ENCODE assay signal across 23 cellular contexts in genomic region chr14:104756477-104757237, GRCh38. TPM values are rescaled to one million over a fixed set of nuclear protein-coding genes. Genes with fewer than 3 reads are reported as not detected.
DNase-seq lines count a peak whose midpoint lies in the region; ATAC-seq and TF ChIP-seq lines count a peak whose summit lies in the region.
"Had no signal": no experiment of that assay in that cellular context is flagged by ENCODE, and none has a peak within 500 bp of the region (broad histone marks: within the 10 kb centered on the region; RNA-seq: fewer than 3 reads in every experiment).

No MANE protein-coding gene starts in this region.

- H3K36me3 ChIP-seq in CD8-positive, alpha-beta memory T cell (ENCODE audit: insufficient read depth, low read length), result peaks cover 12% of the 10 kb centered on the region
- no peaks in the 10 kb centered on the region for H3K36me3 ChIP-seq in neural progenitor cell
- peaks cover 0 to 29% of the 10 kb centered on the region in 2 donors for H3K36me3 ChIP-seq in vagina
- peaks cover 44% of the 10 kb centered on the region for H3K36me3 ChIP-seq in upper lobe of right lung

- H3K9me3 Mint-ChIP-seq in T-helper 2 cell treated with Interferon-gamma antibody and Interleukin-4, amounts not matched to agents 5 μg/mL and 100 μg/mL, for 36 hours, result no peaks in the 10 kb centered on the region
- H3K9me3 Mint-ChIP-seq in CD8-positive, alpha-beta memory T cell, result no peaks in the 10 kb centered on the region
- no peaks in the 10 kb centered on the region for H3K9me3 Mint-ChIP-seq in activated CD8-positive, alpha-beta T cell treated with anti-CD3 and anti-CD28 coated beads, Interleukin-2, amount 10 ng/mL, durations not matched to agents 7 days and 5 days (ENCODE audit: insufficient read depth)
- peaks cover 3% of the 10 kb centered on the region for H3K9me3 Mint-ChIP-seq in neural progenitor cell
- H3K9me3 Mint-ChIP-seq: activated naive CD4-positive, alpha-beta T cell treated with anti-CD3 and anti-CD28 coated beads, Interleukin-2, amount 50 U/mL, for 72 hours; effector memory CD8-positive, alpha-beta T cell; naive B cell had no signal

- H3K4me1 ChIP-seq in CD8-positive, alpha-beta memory T cell (ENCODE audit: insufficient read depth, low read length), result peaks cover 20% of the 10 kb centered on the region
- H3K4me1 ChIP-seq in neural progenitor cell (peaks cover 10% of the 10 kb centered on the region), vagina (peaks cover 32% of the 10 kb centered on the region), upper lobe of right lung (peaks cover 16% of the 10 kb centered on the region)

- POLR2A ChIA-PET in CD8-positive, alpha-beta memory T cell (lab: Charles Lee), result no interaction called here
- POLR2A ChIA-PET in activated CD8-positive, alpha-beta T cell treated with anti-CD3 and anti-CD28 coated beads, Interleukin-2, amount 10 ng/mL, durations not matched to agents 7 days and 5 days (lab: Charles Lee), result interaction anchor here (0.8 kb wide), 1 partner anchor 11 kb away, joined by 3 read pairs; no protein-coding TSS in a partner anchor

- no peak overlapping the region for H2AFZ ChIP-seq in neural progenitor cell (replicated peaks)

- no peak overlapping the region for H3K27ac ChIP-seq in CD8-positive, alpha-beta memory T cell (ENCODE audit: low read depth, low read length)
- no peak overlapping the region for H3K27ac ChIP-seq in neural progenitor cell
- H3K27ac ChIP-seq in vagina, result no peak overlapping the region
- no peak overlapping the region for H3K27ac ChIP-seq in upper lobe of right lung
- H3K27ac ChIP-seq: esophagus squamous epithelium, gastroesophageal sphincter, transverse colon had no signal

- CTCF ChIA-PET in CD8-positive, alpha-beta memory T cell (lab: Charles Lee), result interaction anchor here (1.7 kb wide), 1 partner anchor 12 kb away, joined by 6 read pairs; no protein-coding TSS in a partner anchor
- CTCF ChIA-PET in activated CD8-positive, alpha-beta T cell treated with anti-CD3 and anti-CD28 coated beads, Interleukin-2, amount 10 ng/mL, durations not matched to agents 7 days and 5 days (lab: Charles Lee), result interaction anchor here (0.8 to 2.9 kb wide), 3 partner anchors 10 to 69 kb away, joined by 4 to 17 read pairs (median 6); no protein-coding TSS in a partner anchor

- peak overlapping the region; percentile 7 for H3K4me3 Mint-ChIP-seq in T-helper 2 cell treated with Interferon-gamma antibody and Interleukin-4, amounts not matched to agents 5 μg/mL and 100 μg/mL, for 36 hours
- H3K4me3 Mint-ChIP-seq in CD8-positive, alpha-beta memory T cell, result peak overlapping the region in 4 of 7 donors; percentile 12 to 80 (median 43)
- H3K4me3 Mint-ChIP-seq in activated CD8-positive, alpha-beta T cell treated with anti-CD3 and anti-CD28 coated beads, Interleukin-2, amount 10 ng/mL, durations not matched to agents 7 days and 5 days, result peak overlapping the region; percentile 49
- peak overlapping the region; percentile 18 for H3K4me3 Mint-ChIP-seq in neural progenitor cell
- H3K4me3 Mint-ChIP-seq: effector memory CD8-positive, alpha-beta T cell had no signal

- no peak for ATAC-seq in activated CD8-positive, alpha-beta T cell treated with anti-CD3 and anti-CD28 coated beads, Interleukin-2, amount 10 ng/mL, durations not matched to agents 7 days and 5 days
- ATAC-seq in upper lobe of right lung (no peak), GM21737 (IDR thresholded peaks at IDR 0.05; ENCODE audit: unreplicated experiment) (no peak)
- ATAC-seq: activated naive CD4-positive, alpha-beta T cell treated with anti-CD3 and anti-CD28 coated beads, Interleukin-2, amount 50 U/mL, for 72 hours; effector memory CD8-positive, alpha-beta T cell; gastroesophageal sphincter had no signal

- no peak overlapping the region for H3K9ac ChIP-seq in neural progenitor cell

- H3K36me3 Mint-ChIP-seq in T-helper 2 cell treated with Interferon-gamma antibody and Interleukin-4, amounts not matched to agents 5 μg/mL and 100 μg/mL, for 36 hours (ENCODE audit: low read depth), result peaks cover 38% of the 10 kb centered on the region
- peaks cover 0 to 76% (median 13%) of the 10 kb centered on the region in 3 donors for H3K36me3 Mint-ChIP-seq in CD8-positive, alpha-beta memory T cell
- peaks cover 58% of the 10 kb centered on the region for H3K36me3 Mint-ChIP-seq in activated CD8-positive, alpha-beta T cell treated with anti-CD3 and anti-CD28 coated beads, Interleukin-2, amount 10 ng/mL, durations not matched to agents 7 days and 5 days (ENCODE audit: low read depth)
- peaks cover 18% of the 10 kb centered on the region for H3K36me3 Mint-ChIP-seq in neural progenitor cell

- no peak for TF ChIP-seq POLR2A in vagina (IDR thresholded peaks at IDR 0.05)

- H3K27me3 Mint-ChIP-seq in T-helper 2 cell treated with Interferon-gamma antibody and Interleukin-4, amounts not matched to agents 5 μg/mL and 100 μg/mL, for 36 hours (ENCODE audit: low read depth), result no peaks in the 10 kb centered on the region
- no peaks in the 10 kb centered on the region for H3K27me3 Mint-ChIP-seq in CD8-positive, alpha-beta memory T cell
- no peaks in the 10 kb centered on the region for H3K27me3 Mint-ChIP-seq in activated CD8-positive, alpha-beta T cell treated with anti-CD3 and anti-CD28 coated beads, Interleukin-2, amount 10 ng/mL, durations not matched to agents 7 days and 5 days (ENCODE audit: low read depth)
- H3K27me3 Mint-ChIP-seq in neural progenitor cell (ENCODE audit: insufficient read depth, low read depth), result peaks cover 4% of the 10 kb centered on the region
- H3K27me3 Mint-ChIP-seq: effector memory CD8-positive, alpha-beta T cell; naive B cell had no signal

- H3K27ac Mint-ChIP-seq in T-helper 2 cell treated with Interferon-gamma antibody and Interleukin-4, amounts not matched to agents 5 μg/mL and 100 μg/mL, for 36 hours, result peak overlapping the region; percentile 70
- H3K27ac Mint-ChIP-seq in CD8-positive, alpha-beta memory T cell, result peak overlapping the region in 1 of 8 donors; percentile 87
- H3K27ac Mint-ChIP-seq in activated CD8-positive, alpha-beta T cell treated with anti-CD3 and anti-CD28 coated beads, Interleukin-2, amount 10 ng/mL, durations not matched to agents 7 days and 5 days, result peak overlapping the region; percentile 95
- no peak overlapping the region for H3K27ac Mint-ChIP-seq in neural progenitor cell

- peaks cover 41% of the 10 kb centered on the region for H3K79me2 ChIP-seq in neural progenitor cell (ENCODE audit: low read depth)

- no peaks in the 10 kb centered on the region for H3K27me3 ChIP-seq in CD8-positive, alpha-beta memory T cell (ENCODE audit: insufficient read depth, low read length, poor library complexity, severe bottlenecking)
- H3K27me3 ChIP-seq in neural progenitor cell (no peaks in the 10 kb centered on the region), vagina (no peaks in the 10 kb centered on the region), upper lobe of right lung (no peaks in the 10 kb centered on the region)
- H3K27me3 ChIP-seq: esophagus squamous epithelium, gastroesophageal sphincter, transverse colon had no signal

- peaks cover 27% of the 10 kb centered on the region for H3K4me1 Mint-ChIP-seq in T-helper 2 cell treated with Interferon-gamma antibody and Interleukin-4, amounts not matched to agents 5 μg/mL and 100 μg/mL, for 36 hours (ENCODE audit: low read depth)
- peaks cover 28 to 55% (median 32%) of the 10 kb centered on the region in 3 donors for H3K4me1 Mint-ChIP-seq in CD8-positive, alpha-beta memory T cell
- H3K4me1 Mint-ChIP-seq in activated CD8-positive, alpha-beta T cell treated with anti-CD3 and anti-CD28 coated beads, Interleukin-2, amount 10 ng/mL, durations not matched to agents 7 days and 5 days (ENCODE audit: low read depth), result peaks cover 56% of the 10 kb centered on the region
- peaks cover 23% of the 10 kb centered on the region for H3K4me1 Mint-ChIP-seq in neural progenitor cell

- intact Hi-C loops in vagina (cut with DNase I), result no loop called here
- intact Hi-C loops in upper lobe of right lung (cut with DNase I), result no loop called here

- H3K4me3 ChIP-seq in CD8-positive, alpha-beta memory T cell (ENCODE audit: low read length), result no peak overlapping the region
- H3K4me3 ChIP-seq in neural progenitor cell (no peak overlapping the region), vagina (no peak overlapping the region), upper lobe of right lung (no peak overlapping the region)
- H3K4me3 ChIP-seq: esophagus squamous epithelium, gastroesophageal sphincter, transverse colon had no signal

- peaks cover 5% of the 10 kb centered on the region for H3F3A ChIP-seq in neural progenitor cell (ENCODE audit: low read depth)

- no peak overlapping the region for H3K4me2 ChIP-seq in neural progenitor cell

- TF ChIP-seq CTCF in neural progenitor cell (IDR thresholded peaks at IDR 0.05), result no peak
- no peak for TF ChIP-seq CTCF in vagina (IDR thresholded peaks at IDR 0.05)
- TF ChIP-seq CTCF in upper lobe of right lung (IDR thresholded peaks at IDR 0.05), result no peak

- H4K20me1 ChIP-seq in neural progenitor cell (ENCODE audit: low read depth), result peaks cover 76% of the 10 kb centered on the region

- H3K9me3 ChIP-seq in CD8-positive, alpha-beta memory T cell (ENCODE audit: low read length), result no peaks in the 10 kb centered on the region
- no peaks in the 10 kb centered on the region for H3K9me3 ChIP-seq in neural progenitor cell (ENCODE audit: low read depth)
- no peaks in the 10 kb centered on the region for H3K9me3 ChIP-seq in vagina
- no peaks in the 10 kb centered on the region for H3K9me3 ChIP-seq in upper lobe of right lung
- H3K9me3 ChIP-seq: esophagus squamous epithelium, gastroesophageal sphincter, transverse colon had no signal

- no peak for DNase-seq in T-helper 2 cell treated with Interferon-gamma antibody and Interleukin-4, amounts not matched to agents 5 μg/mL and 100 μg/mL, for 36 hours (ENCODE audit: low spot score)
- DNase-seq in T-helper 2 cell (no peak), neural progenitor cell (ENCODE audit: low spot score) (no peak), vagina (ENCODE audit: extremely low spot score in 2 of 2) (no peak), upper lobe of right lung (no peak)
- no peak for DNase-seq in CD8-positive, alpha-beta memory T cell
- peak; percentile 70 for DNase-seq in activated CD8-positive, alpha-beta T cell treated with anti-CD3 and anti-CD28 coated beads, Interleukin-2, amount 10 ng/mL, durations not matched to agents 7 days and 5 days
- DNase-seq: 8988T; activated CD4-positive, alpha-beta T cell treated with anti-CD3 and anti-CD28 coated beads, Interleukin-2, amount 50 U/mL, for 4 hours; activated T-cell treated with anti-CD3 and anti-CD28 coated beads, Interleukin-2, amount 50 U/mL, for 48 hours; AML-193; effector memory CD8-positive, alpha-beta T cell; esophagus squamous epithelium; mesenchymal stem cell; naive B cell; NCI-H1436; NCI-H2171; NCI-H526 treated with DMSO at 0.1 percent for 48 hours; stimulated activated naive CD4-positive, alpha-beta T cell treated with Interleukin-2 at 50 U/mL for 16 hours; transverse colon had no signal

RNA-seq across cellular contexts. Expression of gene SIVA1, which starts 3.7 kb away (rescaled TPM):
- total RNA-seq in CD8-positive, alpha-beta memory T cell, result 100 to 1,000 TPM; 150 to 175 TPM
- polyA plus RNA-seq in CD8-positive, alpha-beta memory T cell, result 227 TPM
- total RNA-seq in activated CD8-positive, alpha-beta T cell treated with anti-CD3 and anti-CD28 coated beads, Interleukin-2, amount 10 ng/mL, durations not matched to agents 7 days and 5 days, result 100 to 1,000 TPM; 175 to 186 TPM
- 139 and 231 TPM in 2 replicates for total RNA-seq in neural progenitor cell (ENCODE audit: low replicate concordance)
- total RNA-seq in vagina, result 284 TPM
- 66.1 TPM for total RNA-seq in upper lobe of right lung

RNA-seq across cellular contexts. Expression of gene ADSS1, which starts 32.6 kb away (rescaled TPM):
- total RNA-seq in CD8-positive, alpha-beta memory T cell, result 1 to 10 TPM; 1.4 to 1.5 TPM
- 1.6 TPM for polyA plus RNA-seq in CD8-positive, alpha-beta memory T cell
- 1 to 10 TPM; 1.8 TPM for total RNA-seq in activated CD8-positive, alpha-beta T cell treated with anti-CD3 and anti-CD28 coated beads, Interleukin-2, amount 10 ng/mL, durations not matched to agents 7 days and 5 days
- total RNA-seq in neural progenitor cell (ENCODE audit: low replicate concordance) (25.3 and 26.4 TPM in 2 replicates), vagina (10.3 TPM), upper lobe of right lung (5.5 TPM)

RNA-seq across cellular contexts. Expression of gene AKT1, which starts 38.9 kb away (rescaled TPM):
- total RNA-seq in CD8-positive, alpha-beta memory T cell, result 100 to 1,000 TPM; 147 to 150 TPM
- 34.1 TPM for polyA plus RNA-seq in CD8-positive, alpha-beta memory T cell
- 100 to 1,000 TPM; 217 to 222 TPM for total RNA-seq in activated CD8-positive, alpha-beta T cell treated with anti-CD3 and anti-CD28 coated beads, Interleukin-2, amount 10 ng/mL, durations not matched to agents 7 days and 5 days
- total RNA-seq in neural progenitor cell (ENCODE audit: low replicate concordance) (67.2 and 92.4 TPM in 2 replicates), vagina (92.8 TPM), upper lobe of right lung (174 TPM)

RNA-seq across cellular contexts. Expression of gene ZBTB42, which starts 44.2 kb away (rescaled TPM):
- total RNA-seq in CD8-positive, alpha-beta memory T cell, result 1 to 10 TPM; 3.3 to 3.5 TPM
- polyA plus RNA-seq in CD8-positive, alpha-beta memory T cell, result 2.7 TPM
- total RNA-seq in activated CD8-positive, alpha-beta T cell treated with anti-CD3 and anti-CD28 coated beads, Interleukin-2, amount 10 ng/mL, durations not matched to agents 7 days and 5 days, result 1 to 10 TPM; 5.3 TPM
- 0.41 and 1.1 TPM in 2 replicates for total RNA-seq in neural progenitor cell (ENCODE audit: low replicate concordance)
- 7.6 TPM for total RNA-seq in vagina
- total RNA-seq in upper lobe of right lung, result 12.3 TPM
